1 cellular context compared by ENCODE assay signal in the genomic region with DNA sequence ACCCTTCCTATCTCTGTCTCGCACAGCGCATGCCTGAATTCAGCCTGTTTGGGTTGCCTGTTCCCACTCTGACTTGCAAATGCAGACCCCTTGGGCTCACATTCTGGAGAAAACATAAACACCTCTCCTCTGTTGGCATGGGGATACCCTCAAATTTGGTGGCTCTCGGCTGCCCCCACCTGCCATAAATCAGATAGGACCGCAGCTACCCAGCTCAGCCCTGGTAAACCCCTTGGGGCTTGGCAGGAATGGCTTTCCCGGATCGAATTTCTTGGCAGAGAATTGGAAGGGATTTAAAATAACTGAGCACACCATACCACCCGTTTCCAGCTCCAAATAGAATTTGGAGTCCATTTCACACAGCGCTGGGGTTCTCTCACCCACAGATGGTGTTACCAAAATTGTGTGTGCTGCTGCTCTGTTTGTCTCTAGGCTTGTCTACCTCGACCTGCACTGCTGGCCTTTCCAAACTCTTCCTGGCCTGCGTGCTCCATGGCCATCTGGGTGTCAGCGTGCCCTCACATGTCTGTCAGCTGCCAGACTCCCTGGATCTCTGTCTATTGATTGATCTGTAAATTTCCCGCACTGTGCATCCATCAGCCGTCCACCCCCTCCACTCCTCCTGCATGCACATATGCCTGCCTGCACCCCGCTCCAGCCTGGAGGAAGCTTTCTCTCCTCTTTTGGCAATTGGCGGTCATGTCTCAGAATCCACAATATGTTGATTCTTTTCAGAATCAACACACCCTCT.
TF ChIP-seq lines count a peak whose summit lies in the region.

No MANE protein-coding gene starts in this region.

TF ChIP-seq in GM23338, 12 proteins besides CTCF, POLR2A, EP300 and RAD21 (continued from another document):
- TF ChIP-seq NANOG (IDR thresholded peaks at IDR 0.05; ENCODE audit: borderline replicate concordance) = no peak
- TF ChIP-seq, protein P1, sequence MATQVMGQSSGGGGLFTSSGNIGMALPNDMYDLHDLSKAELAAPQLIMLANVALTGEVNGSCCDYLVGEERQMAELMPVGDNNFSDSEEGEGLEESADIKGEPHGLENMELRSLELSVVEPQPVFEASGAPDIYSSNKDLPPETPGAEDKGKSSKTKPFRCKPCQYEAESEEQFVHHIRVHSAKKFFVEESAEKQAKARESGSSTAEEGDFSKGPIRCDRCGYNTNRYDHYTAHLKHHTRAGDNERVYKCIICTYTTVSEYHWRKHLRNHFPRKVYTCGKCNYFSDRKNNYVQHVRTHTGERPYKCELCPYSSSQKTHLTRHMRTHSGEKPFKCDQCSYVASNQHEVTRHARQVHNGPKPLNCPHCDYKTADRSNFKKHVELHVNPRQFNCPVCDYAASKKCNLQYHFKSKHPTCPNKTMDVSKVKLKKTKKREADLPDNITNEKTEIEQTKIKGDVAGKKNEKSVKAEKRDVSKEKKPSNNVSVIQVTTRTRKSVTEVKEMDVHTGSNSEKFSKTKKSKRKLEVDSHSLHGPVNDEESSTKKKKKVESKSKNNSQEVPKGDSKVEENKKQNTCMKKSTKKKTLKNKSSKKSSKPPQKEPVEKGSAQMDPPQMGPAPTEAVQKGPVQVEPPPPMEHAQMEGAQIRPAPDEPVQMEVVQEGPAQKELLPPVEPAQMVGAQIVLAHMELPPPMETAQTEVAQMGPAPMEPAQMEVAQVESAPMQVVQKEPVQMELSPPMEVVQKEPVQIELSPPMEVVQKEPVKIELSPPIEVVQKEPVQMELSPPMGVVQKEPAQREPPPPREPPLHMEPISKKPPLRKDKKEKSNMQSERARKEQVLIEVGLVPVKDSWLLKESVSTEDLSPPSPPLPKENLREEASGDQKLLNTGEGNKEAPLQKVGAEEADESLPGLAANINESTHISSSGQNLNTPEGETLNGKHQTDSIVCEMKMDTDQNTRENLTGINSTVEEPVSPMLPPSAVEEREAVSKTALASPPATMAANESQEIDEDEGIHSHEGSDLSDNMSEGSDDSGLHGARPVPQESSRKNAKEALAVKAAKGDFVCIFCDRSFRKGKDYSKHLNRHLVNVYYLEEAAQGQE (IDR thresholded peaks at IDR 0.05; ENCODE audit: unreplicated experiment) = no peak
- no peak for TF ChIP-seq JUNB (IDR thresholded peaks at IDR 0.05; ENCODE audit: unreplicated experiment)
- TF ChIP-seq ZNF114 (CRISPR knock-in tag; IDR thresholded peaks at IDR 0.05) = no peak
- no peak for TF ChIP-seq ZNF331 (CRISPR knock-in tag; IDR thresholded peaks at IDR 0.05; ENCODE audit: low read depth)
- TF ChIP-seq, protein P2, sequence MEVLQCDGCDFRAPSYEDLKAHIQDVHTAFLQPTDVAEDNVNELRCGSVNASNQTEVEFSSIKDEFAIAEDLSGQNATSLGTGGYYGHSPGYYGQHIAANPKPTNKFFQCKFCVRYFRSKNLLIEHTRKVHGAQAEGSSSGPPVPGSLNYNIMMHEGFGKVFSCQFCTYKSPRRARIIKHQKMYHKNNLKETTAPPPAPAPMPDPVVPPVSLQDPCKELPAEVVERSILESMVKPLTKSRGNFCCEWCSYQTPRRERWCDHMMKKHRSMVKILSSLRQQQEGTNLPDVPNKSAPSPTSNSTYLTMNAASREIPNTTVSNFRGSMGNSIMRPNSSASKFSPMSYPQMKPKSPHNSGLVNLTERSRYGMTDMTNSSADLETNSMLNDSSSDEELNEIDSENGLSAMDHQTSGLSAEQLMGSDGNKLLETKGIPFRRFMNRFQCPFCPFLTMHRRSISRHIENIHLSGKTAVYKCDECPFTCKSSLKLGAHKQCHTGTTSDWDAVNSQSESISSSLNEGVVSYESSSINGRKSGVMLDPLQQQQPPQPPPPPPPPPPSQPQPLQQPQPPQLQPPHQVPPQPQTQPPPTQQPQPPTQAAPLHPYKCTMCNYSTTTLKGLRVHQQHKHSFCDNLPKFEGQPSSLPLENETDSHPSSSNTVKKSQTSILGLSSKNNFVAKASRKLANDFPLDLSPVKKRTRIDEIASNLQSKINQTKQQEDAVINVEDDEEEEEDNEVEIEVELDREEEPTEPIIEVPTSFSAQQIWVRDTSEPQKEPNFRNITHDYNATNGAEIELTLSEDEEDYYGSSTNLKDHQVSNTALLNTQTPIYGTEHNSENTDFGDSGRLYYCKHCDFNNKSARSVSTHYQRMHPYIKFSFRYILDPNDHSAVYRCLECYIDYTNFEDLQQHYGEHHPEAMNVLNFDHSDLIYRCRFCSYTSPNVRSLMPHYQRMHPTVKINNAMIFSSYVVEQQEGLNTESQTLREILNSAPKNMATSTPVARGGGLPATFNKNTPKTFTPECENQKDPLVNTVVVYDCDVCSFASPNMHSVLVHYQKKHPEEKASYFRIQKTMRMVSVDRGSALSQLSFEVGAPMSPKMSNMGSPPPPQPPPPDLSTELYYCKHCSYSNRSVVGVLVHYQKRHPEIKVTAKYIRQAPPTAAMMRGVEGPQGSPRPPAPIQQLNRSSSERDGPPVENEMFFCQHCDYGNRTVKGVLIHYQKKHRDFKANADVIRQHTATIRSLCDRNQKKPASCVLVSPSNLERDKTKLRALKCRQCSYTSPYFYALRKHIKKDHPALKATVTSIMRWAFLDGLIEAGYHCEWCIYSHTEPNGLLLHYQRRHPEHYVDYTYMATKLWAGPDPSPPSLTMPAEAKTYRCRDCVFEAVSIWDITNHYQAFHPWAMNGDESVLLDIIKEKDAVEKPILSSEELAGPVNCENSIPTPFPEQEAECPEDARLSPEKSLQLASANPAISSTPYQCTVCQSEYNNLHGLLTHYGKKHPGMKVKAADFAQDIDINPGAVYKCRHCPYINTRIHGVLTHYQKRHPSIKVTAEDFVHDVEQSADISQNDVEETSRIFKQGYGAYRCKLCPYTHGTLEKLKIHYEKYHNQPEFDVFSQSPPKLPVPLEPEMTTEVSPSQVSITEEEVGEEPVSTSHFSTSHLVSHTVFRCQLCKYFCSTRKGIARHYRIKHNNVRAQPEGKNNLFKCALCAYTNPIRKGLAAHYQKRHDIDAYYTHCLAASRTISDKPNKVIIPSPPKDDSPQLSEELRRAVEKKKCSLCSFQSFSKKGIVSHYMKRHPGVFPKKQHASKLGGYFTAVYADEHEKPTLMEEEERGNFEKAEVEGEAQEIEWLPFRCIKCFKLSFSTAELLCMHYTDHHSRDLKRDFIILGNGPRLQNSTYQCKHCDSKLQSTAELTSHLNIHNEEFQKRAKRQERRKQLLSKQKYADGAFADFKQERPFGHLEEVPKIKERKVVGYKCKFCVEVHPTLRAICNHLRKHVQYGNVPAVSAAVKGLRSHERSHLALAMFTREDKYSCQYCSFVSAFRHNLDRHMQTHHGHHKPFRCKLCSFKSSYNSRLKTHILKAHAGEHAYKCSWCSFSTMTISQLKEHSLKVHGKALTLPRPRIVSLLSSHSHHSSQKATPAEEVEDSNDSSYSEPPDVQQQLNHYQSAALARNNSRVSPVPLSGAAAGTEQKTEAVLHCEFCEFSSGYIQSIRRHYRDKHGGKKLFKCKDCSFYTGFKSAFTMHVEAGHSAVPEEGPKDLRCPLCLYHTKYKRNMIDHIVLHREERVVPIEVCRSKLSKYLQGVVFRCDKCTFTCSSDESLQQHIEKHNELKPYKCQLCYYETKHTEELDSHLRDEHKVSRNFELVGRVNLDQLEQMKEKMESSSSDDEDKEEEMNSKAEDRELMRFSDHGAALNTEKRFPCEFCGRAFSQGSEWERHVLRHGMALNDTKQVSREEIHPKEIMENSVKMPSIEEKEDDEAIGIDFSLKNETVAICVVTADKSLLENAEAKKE (CRISPR knock-in tag; IDR thresholded peaks at IDR 0.05) = no peak
- no peak for TF ChIP-seq STAT1 (IDR thresholded peaks at IDR 0.05; ENCODE audit: unreplicated experiment)
- TF ChIP-seq, protein P3, sequence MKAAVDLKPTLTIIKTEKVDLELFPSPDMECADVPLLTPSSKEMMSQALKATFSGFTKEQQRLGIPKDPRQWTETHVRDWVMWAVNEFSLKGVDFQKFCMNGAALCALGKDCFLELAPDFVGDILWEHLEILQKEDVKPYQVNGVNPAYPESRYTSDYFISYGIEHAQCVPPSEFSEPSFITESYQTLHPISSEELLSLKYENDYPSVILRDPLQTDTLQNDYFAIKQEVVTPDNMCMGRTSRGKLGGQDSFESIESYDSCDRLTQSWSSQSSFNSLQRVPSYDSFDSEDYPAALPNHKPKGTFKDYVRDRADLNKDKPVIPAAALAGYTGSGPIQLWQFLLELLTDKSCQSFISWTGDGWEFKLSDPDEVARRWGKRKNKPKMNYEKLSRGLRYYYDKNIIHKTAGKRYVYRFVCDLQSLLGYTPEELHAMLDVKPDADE (IDR thresholded peaks at IDR 0.05) = no peak
- no peak for TF ChIP-seq CREB1 (CRISPR knock-in tag; IDR thresholded peaks at IDR 0.05; ENCODE audit: low read depth)
- TF ChIP-seq EZH2 (IDR thresholded peaks at IDR 0.05; ENCODE audit: low read depth, unreplicated experiment) = no peak
- TF ChIP-seq EZH2phosphoT487 (IDR thresholded peaks at IDR 0.05; ENCODE audit: unreplicated experiment) = no peak
TF ChIP-seq in GM23338: peak in this region for 0.
